Comparison of ENCODE assay signal across 8 cellular contexts in genomic region chr2:145752091-145752806, GRCh38.
DNase-seq lines count a peak whose midpoint lies in the region; ATAC-seq, FAIRE-seq and TF ChIP-seq lines count a peak whose summit lies in the region.

No MANE protein-coding gene starts in this region.

- CTCF ChIA-PET in PC-3 (lab: Charles Lee) = interaction anchor here (0.6 to 1.4 kb wide), 4 partner anchors 9 to 809 kb away, joined by 3 to 5 read pairs (median 4); no protein-coding TSS in a partner anchor
- CTCF ChIA-PET in H1 (lab: Charles Lee; ENCODE audit: partially characterized antibody) = interaction anchor here (0.5 to 1.9 kb wide), 28 partner anchors 9 to 1186 kb away, joined by 3 to 9 read pairs (median 3); no protein-coding TSS in a partner anchor

- no peak overlapping the region for H3K14ac ChIP-seq in H1 (ENCODE audit: insufficient read length)

- H2BK15ac ChIP-seq in H1 (ENCODE audit: low read length) = no peak overlapping the region

- H3K18ac ChIP-seq in H1 (ENCODE audit: extremely low read depth, low read length) = no peak overlapping the region

- no peak overlapping the region for H3K4ac ChIP-seq in H1 (replicated peaks; ENCODE audit: insufficient read length, low read depth, low read length)

- H2AFZ ChIP-seq in PC-3 (ENCODE audit: low read length) (peak overlapping the region; percentile 70), H1 (ENCODE audit: low read length) (peak overlapping the region; percentile 92)

- no peaks in the 10 kb centered on the region for H3K79me1 ChIP-seq in H1 (ENCODE audit: low read depth, low read length)

- no peak overlapping the region; the same call in 1 of the 2 replicates for H3K4me3 ChIP-seq in PC-3 (ENCODE audit: low read length)
- H3K4me3 ChIP-seq in H1 (ENCODE audit: extremely low read depth in 1 of 4, insufficient read depth in 2 of 4, low read depth in 3 of 4, low read length in 4 of 4) = no peak overlapping the region
- no peak overlapping the region for H3K4me3 ChIP-seq in mesodermal cell (ENCODE audit: extremely low read depth, insufficient read depth, low read length, poor library complexity, severe bottlenecking)

- H2AK5ac ChIP-seq in H1 (ENCODE audit: low read depth, low read length) = no peak overlapping the region

- H3F3A ChIP-seq in PC-3 (ENCODE audit: low read length, unreplicated experiment) = no peaks in the 10 kb centered on the region

- no peak overlapping the region for H2BK12ac ChIP-seq in H1 (ENCODE audit: low read depth, low read length)

- no peak overlapping the region for H4K5ac ChIP-seq in H1 (ENCODE audit: insufficient read length, low read depth, low read length)

- TF ChIP-seq CTCF in PC-3 (conservative IDR thresholded peaks at IDR 0.05; ENCODE audit: low read depth, low read length) (peak; percentile 86), H1 (IDR thresholded peaks at IDR 0.05; ENCODE audit: control extremely low read depth in 1 of 3, insufficient read depth in 1 of 3, low read depth in 1 of 3, low read length in 3 of 3) (peak in 2 of 3 experiments; percentile 56 to 71; a peak in 3 of 4 replicates)

- no peaks in the 10 kb centered on the region for H3K23me2 ChIP-seq in H1 (ENCODE audit: low read depth, low read length)

- H3K27me3 ChIP-seq in PC-3 (ENCODE audit: low read length) (no peaks in the 10 kb centered on the region), H1 (replicated peaks in 1 of 4; ENCODE audit: control insufficient read depth in 3 of 4, extremely low read depth in 1 of 4, insufficient read depth in 3 of 4, low read length in 3 of 4) (no peaks in the 10 kb centered on the region)

- H2BK5ac ChIP-seq in H1 (ENCODE audit: low read depth, low read length) = 0 out of 2 replicates have a peak overlapping the region, but pooled peaks have one; percentile 49

- peak; percentile 41 for ATAC-seq in GM21723 (IDR thresholded peaks at IDR 0.05; ENCODE audit: unreplicated experiment)
- peak; percentile 73 for ATAC-seq in PC-3
- ATAC-seq in HG03469 (IDR thresholded peaks at IDR 0.05; ENCODE audit: unreplicated experiment) = no peak

- peak; percentile 81 to 85 for TF ChIP-seq RAD21 in H1 (IDR thresholded peaks at IDR 0.05 in 1 of 2, conservative IDR thresholded peaks at IDR 0.05 in 1 of 2; ENCODE audit: low read depth in 2 of 2, low read length in 2 of 2)

- H3K9me3 ChIP-seq in PC-3 (ENCODE audit: low read length) (no peaks in the 10 kb centered on the region), H1 (ENCODE audit: insufficient read depth in 2 of 2, low read depth in 1 of 2, low read length in 1 of 2) (no peaks in the 10 kb centered on the region), mesodermal cell (ENCODE audit: control insufficient read depth, low read length) (no peaks in the 10 kb centered on the region)

- H3K27ac ChIP-seq in PC-3 (ENCODE audit: low read length) (peak overlapping the region; percentile 71), H1 (ENCODE audit: low read depth, low read length) (no peak overlapping the region), mesodermal cell (ENCODE audit: low read depth, low read length, severe bottlenecking) (peak overlapping the region; percentile 89)

- BruUV-seq in PC-3 (replicated peaks; lab: Mats Ljungman, UMichigan) = no TSS peak

- no peak overlapping the region for H3K23ac ChIP-seq in H1 (ENCODE audit: insufficient read length)

- DNase-seq in Daoy (ENCODE audit: low read depth) = peak; percentile 60
- DNase-seq in HuH-7.5 (ENCODE audit: low spot score) = peak; percentile 18
- peak; percentile 78 for DNase-seq in PC-3
- no peak for DNase-seq in H1 (ENCODE audit: low read depth in 1 of 2, low spot score in 2 of 2)
- no peak for DNase-seq in stimulated activated CD4-positive, alpha-beta T cell treated with anti-CD3 and anti-CD28 coated beads, Interleukin-12 subunit alpha, Interleukin-12 subunit beta, amount 100 ng/mL, for 4 hours

- no peak overlapping the region for H2BK20ac ChIP-seq in H1 (ENCODE audit: low read length)

- H3K4me1 ChIP-seq in PC-3 (ENCODE audit: insufficient read depth, low read length) (peaks cover 30% of the 10 kb centered on the region), H1 (replicated peaks in 1 of 4; ENCODE audit: control insufficient read depth in 3 of 4, insufficient read depth in 4 of 4, low read length in 3 of 4) (peaks cover 2 to 9% (median 3%) of the 10 kb centered on the region in 4 experiments; a peak in 3 of 7 replicates), mesodermal cell (ENCODE audit: control insufficient read depth, insufficient read depth, low read length, poor library complexity, severe bottlenecking) (peaks cover 27% of the 10 kb centered on the region)

- peak overlapping the region; percentile 32 for H3K9ac ChIP-seq in PC-3 (ENCODE audit: low read length)
- no peak overlapping the region for H3K9ac ChIP-seq in H1 (replicated peaks in 1 of 4; ENCODE audit: extremely low read depth in 1 of 4, low read depth in 3 of 4, low read length in 3 of 4)

- no peak for FAIRE-seq in H1 (lab: Jason Lieb, UNC)

- no peak overlapping the region for H4K8ac ChIP-seq in H1 (ENCODE audit: extremely low read depth, insufficient read depth, low read length)

- TF ChIP-seq POLR2A in H1 (IDR thresholded peaks at IDR 0.05; ENCODE audit: control extremely low read depth in 1 of 2, low read depth in 2 of 2, low read length in 2 of 2) = no peak

- H4K20me1 ChIP-seq in PC-3 (ENCODE audit: low read length) (no peaks in the 10 kb centered on the region), H1 (replicated peaks in 1 of 2; ENCODE audit: control insufficient read depth in 1 of 2, insufficient read depth in 2 of 2, low read length in 2 of 2) (no peaks in the 10 kb centered on the region)

- POLR2A ChIA-PET in PC-3 (lab: Charles Lee; ENCODE audit: unreplicated experiment) = interaction anchor here (0.5 kb wide), 1 partner anchor 73 kb away, joined by 11 read pairs; no protein-coding TSS in a partner anchor
- POLR2A ChIA-PET in H1 (lab: Charles Lee; ENCODE audit: partially characterized antibody) = interaction anchor here (0.5 kb wide), 1 partner anchor 160 kb away, joined by 3 read pairs; no protein-coding TSS in a partner anchor

- no peak overlapping the region for H2BK120ac ChIP-seq in H1 (replicated peaks; ENCODE audit: low read depth, low read length)

- H3K79me2 ChIP-seq in PC-3 (ENCODE audit: low read length) (no peaks in the 10 kb centered on the region), H1 (ENCODE audit: control insufficient read depth in 1 of 2, insufficient read depth in 2 of 2, low read length in 2 of 2) (no peaks in the 10 kb centered on the region)

- H3K56ac ChIP-seq in H1 (replicated peaks; ENCODE audit: insufficient read length, low read depth, low read length) = no peak overlapping the region

- WGBS in H1 (ENCODE audit: extremely low coverage in 1 of 2, insufficient coverage in 1 of 2, insufficient read length in 1 of 2, insufficient replicate concordance in 2 of 2, low coverage in 1 of 2, low lambda C conversion rate in 2 of 2, missing lambda C conversion rate in 1 of 2), 2 experiments = 66% methylated on average over 5 of the region's 5 CpGs; no CpG with 5 or more reads in 1 of the 2 experiments
- 100% methylated on average over 1 of the region's 5 CpGs; no CpG with 5 or more reads in 1 of the 2 experiments for WGBS in mesodermal cell (ENCODE audit: insufficient coverage in 2 of 2), 2 experiments

- H3K4me2 ChIP-seq in PC-3 (ENCODE audit: low read length) (peak overlapping the region; percentile 45), H1 (ENCODE audit: insufficient read depth in 1 of 2, low read depth in 2 of 2, low read length in 2 of 2) (no peak overlapping the region)

- H3K9me2 ChIP-seq in PC-3 (replicated peaks; ENCODE audit: low read length) = no peaks in the 10 kb centered on the region

- H4K91ac ChIP-seq in H1 (replicated peaks; ENCODE audit: insufficient read length, low read length) = no peak overlapping the region

- TF ChIP-seq EP300 in H1 (IDR thresholded peaks at IDR 0.05; ENCODE audit: borderline replicate concordance in 1 of 2, low read depth in 2 of 2, low read length in 2 of 2) = no peak

- H3K36me3 ChIP-seq in PC-3 (ENCODE audit: low read depth, low read length) (no peaks in the 10 kb centered on the region), H1 (ENCODE audit: control insufficient read depth in 2 of 4, insufficient read depth in 4 of 4, low read length in 3 of 4) (no peaks in the 10 kb centered on the region), mesodermal cell (ENCODE audit: control insufficient read depth, insufficient read depth, low read length) (no peaks in the 10 kb centered on the region)

- intact Hi-C loops in PC-3 (cut with micrococcal nuclease) = loop anchor here (1.0 to 10.0 kb wide), 7 partner anchors 70 to 1197 kb away; no protein-coding TSS in a partner anchor

TF ChIP-seq in H1, 55 proteins besides CTCF, POLR2A, EP300 and RAD21:
- TF ChIP-seq KDM1A (IDR thresholded peaks at IDR 0.05; ENCODE audit: borderline replicate concordance, low read length) = no peak
- peak; percentile 76 for TF ChIP-seq CEBPB (IDR thresholded peaks at IDR 0.05; ENCODE audit: low read depth, low read length)
- TF ChIP-seq E2F6 (IDR thresholded peaks at IDR 0.05) = no peak
- TF ChIP-seq MAX (IDR thresholded peaks at IDR 0.05) = no peak
- TF ChIP-seq MAFK (IDR thresholded peaks at IDR 0.05; ENCODE audit: low read depth, low read length) = no peak
- no peak for TF ChIP-seq BCL11A (IDR thresholded peaks at IDR 0.05; ENCODE audit: low read depth in 2 of 2, low read length in 2 of 2)

Comparison
In these comparisons a context has a peak if more than half of its experiments do, and no peak if none do; other contexts are left out.
1. DNase-seq: peak in Daoy (single experiment), HuH-7.5 (single experiment) and PC-3 (single experiment); none in H1 (0 of 2) and stimulated activated CD4-positive, alpha-beta T cell treated with anti-CD3 and anti-CD28 coated beads, Interleukin-12 subunit alpha, Interleukin-12 subunit beta, amount 100 ng/mL, for 4 hours (single experiment).